ENCODE assay signal across 20 cellular contexts in genomic region chr2:794554-795244, GRCh38.
DNase-seq lines count a peak whose midpoint lies in the region; TF ChIP-seq lines count a peak whose summit lies in the region.
"Had no signal": no experiment of that assay in that cellular context is flagged by ENCODE, and none has a peak within 500 bp of the region (broad histone marks: within the 10 kb centered on the region; RNA-seq: fewer than 3 reads in every experiment).

No MANE protein-coding gene starts in this region.

- no peak for TF ChIP-seq POLR2A in Peyer's patch (IDR thresholded peaks at IDR 0.05)

- peaks cover 4% of the 10 kb centered on the region for H3K9me3 Mint-ChIP-seq in nephron
- no peaks in the 10 kb centered on the region for H3K9me3 Mint-ChIP-seq in immature natural killer cell
- H3K9me3 Mint-ChIP-seq: endodermal cell had no signal

- peak overlapping the region; percentile 26 to 67 (median 30) for H3K4me3 Mint-ChIP-seq in nephron
- no peak overlapping the region for H3K4me3 Mint-ChIP-seq in immature natural killer cell
- H3K4me3 Mint-ChIP-seq: endodermal cell had no signal

- H3K27me3 ChIP-seq in left ventricle myocardium inferior (ENCODE audit: low read depth) (peaks cover 9% of the 10 kb centered on the region), Peyer's patch (no peaks in the 10 kb centered on the region)

- H3K27me3 Mint-ChIP-seq in nephron (ENCODE audit: low read depth) (peaks cover 14% of the 10 kb centered on the region), immature natural killer cell (ENCODE audit: low read depth in 3 of 3) (peaks cover 2 to 9% (median 5%) of the 10 kb centered on the region in 3 donors)

- H3K27ac ChIP-seq in left ventricle myocardium inferior (replicated peaks) (peak overlapping the region; percentile 5), Peyer's patch (no peak overlapping the region)
- H3K27ac ChIP-seq: RWPE1, spleen had no signal

- no peaks in the 10 kb centered on the region for H3K36me3 ChIP-seq in left ventricle myocardium inferior
- H3K36me3 ChIP-seq in Peyer's patch = no peaks in the 10 kb centered on the region
- H3K36me3 ChIP-seq: spleen had no signal

- peaks cover 59% of the 10 kb centered on the region for H3K4me1 Mint-ChIP-seq in nephron
- no peaks in the 10 kb centered on the region for H3K4me1 Mint-ChIP-seq in immature natural killer cell
- H3K4me1 Mint-ChIP-seq: endodermal cell had no signal

- no peaks in the 10 kb centered on the region for H3K9me3 ChIP-seq in left ventricle myocardium inferior (replicated peaks)
- H3K9me3 ChIP-seq in Peyer's patch = no peaks in the 10 kb centered on the region

- H3K4me3 ChIP-seq in left ventricle myocardium inferior = no peak overlapping the region
- H3K4me3 ChIP-seq in choroid plexus epithelial cell (ENCODE audit: low read depth, low read length) = no peak overlapping the region
- no peak overlapping the region for H3K4me3 ChIP-seq in Peyer's patch
- H3K4me3 ChIP-seq: spleen had no signal

- DNase-seq in left ventricle myocardium inferior (peak; percentile 31), cardiac septum (ENCODE audit: low spot score) (no peak), choroid plexus epithelial cell (ENCODE audit: low read depth) (peak; percentile 3), Peyer's patch (no peak), immature natural killer cell (no peak)
- DNase-seq in activated CD4-positive, alpha-beta T cell treated with anti-CD3 and anti-CD28 coated beads for 48 hours = no peak
- no peak for DNase-seq in stimulated activated CD4-positive, alpha-beta T cell treated with anti-CD3 and anti-CD28 coated beads, Interleukin-4, amount 100 ng/mL, for 4 hours
- DNase-seq: activated CD8-positive, alpha-beta memory T cell treated with anti-CD3 and anti-CD28 coated beads for 24 hours; activated naive CD4-positive, alpha-beta T cell treated with anti-CD3 and anti-CD28 coated beads, Interleukin-2, amount 50 U/mL, for 16 hours; activated T-cell treated with anti-CD3 and anti-CD28 coated beads, Interleukin-2, amount 50 U/mL, for 48 hours; aorta; EL; endodermal cell; NCI-H1105 treated with DMSO at 0.1 percent for 48 hours; NCI-H2081 treated with DMSO at 0.1 percent for 48 hours; NCI-H526 treated with DMSO at 0.1 percent for 48 hours; spleen; stimulated activated CD8-positive, alpha-beta memory T cell treated with anti-CD3 and anti-CD28 coated beads, Interleukin-4, amount 100 ng/mL, for 48 hours had no signal

- intact Hi-C loops in left ventricle myocardium inferior (cut with micrococcal nuclease) = no loop called here
- intact Hi-C loops in cardiac septum (cut with DNase I) = no loop called here

- H3K27ac Mint-ChIP-seq in nephron (peak overlapping the region; percentile 94 to 96 (median 95)), immature natural killer cell (no peak overlapping the region)
- H3K27ac Mint-ChIP-seq: endodermal cell had no signal

- TF ChIP-seq CTCF in left ventricle myocardium inferior (IDR thresholded peaks at IDR 0.05; ENCODE audit: borderline replicate concordance) (no peak), choroid plexus epithelial cell (conservative IDR thresholded peaks at IDR 0.05; ENCODE audit: low read depth, low read length) (no peak), nephron (IDR thresholded peaks at IDR 0.05; ENCODE audit: unreplicated experiment in 3 of 3) (no peak), Peyer's patch (IDR thresholded peaks at IDR 0.05) (no peak)

- H3K4me1 ChIP-seq in left ventricle myocardium inferior = peaks cover 5% of the 10 kb centered on the region
- no peaks in the 10 kb centered on the region for H3K4me1 ChIP-seq in Peyer's patch
- H3K4me1 ChIP-seq: spleen had no signal

- H3K36me3 Mint-ChIP-seq in nephron (ENCODE audit: low read depth) (no peaks in the 10 kb centered on the region), immature natural killer cell (no peaks in the 10 kb centered on the region)

Comparison
In these comparisons a context has a peak if more than half of its experiments do, and no peak if none do; other contexts are left out.
1. DNase-seq: peak in left ventricle myocardium inferior (single experiment) and choroid plexus epithelial cell (single experiment); none in cardiac septum (single experiment), activated CD4-positive, alpha-beta T cell treated with anti-CD3 and anti-CD28 coated beads for 48 hours (single experiment), Peyer's patch (0 of 3), stimulated activated CD4-positive, alpha-beta T cell treated with anti-CD3 and anti-CD28 coated beads, Interleukin-4, amount 100 ng/mL, for 4 hours (0 of 2) and immature natural killer cell (0 of 3).
2. H3K27ac Mint-ChIP-seq: peak in nephron (3 of 3); none in immature natural killer cell (0 of 6).
3. H3K4me3 Mint-ChIP-seq: peak in nephron (3 of 3); none in immature natural killer cell (0 of 5).